8 cellular contexts compared by ENCODE assay signal in the genomic region with DNA sequence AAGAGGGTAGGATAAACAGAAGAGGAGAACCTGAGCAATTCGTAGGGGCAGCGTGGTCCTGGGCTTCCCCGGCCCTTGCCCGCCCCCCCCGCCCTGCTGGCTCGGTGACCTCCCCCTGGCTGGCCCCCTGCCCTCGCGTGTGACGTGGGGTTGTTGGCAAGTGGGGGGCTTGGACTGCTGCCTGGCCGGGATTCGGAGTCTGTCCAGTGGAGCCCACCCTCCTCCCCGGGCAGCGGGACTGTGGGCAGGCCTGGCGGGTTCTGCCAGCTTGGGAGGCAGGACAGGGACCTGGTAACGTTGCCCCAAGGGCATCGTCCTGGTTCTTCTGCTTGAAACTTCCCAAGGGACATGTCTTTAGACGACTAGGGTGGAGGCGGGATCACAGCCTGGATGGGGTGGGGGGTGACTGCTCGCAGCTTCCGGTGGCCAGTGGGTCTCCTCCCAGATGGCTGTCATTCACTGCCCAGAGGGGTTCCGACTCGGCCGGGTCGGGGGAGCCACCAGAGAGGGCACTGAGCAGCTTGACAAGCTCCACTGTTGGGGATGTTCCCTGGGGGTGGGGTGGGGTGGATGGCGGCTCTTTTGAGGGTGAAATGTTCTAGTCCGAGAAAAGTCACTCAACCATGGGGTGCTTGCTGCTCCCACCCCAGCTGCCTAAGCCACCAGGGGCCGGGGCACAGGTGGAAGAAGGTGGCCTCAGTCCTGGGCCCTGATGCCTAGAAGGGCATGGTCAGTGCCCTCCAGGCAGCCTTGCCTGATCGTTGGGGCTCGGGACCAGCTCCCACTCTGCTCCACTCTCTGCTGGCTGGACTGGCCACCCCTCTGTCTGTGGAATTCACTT. TPM values are rescaled to one million over a fixed set of nuclear protein-coding genes. Genes with fewer than 3 reads are reported as not detected.
DNase-seq lines count a peak whose midpoint lies in the region; ATAC-seq and TF ChIP-seq lines count a peak whose summit lies in the region.

No MANE protein-coding gene starts in this region.

- POLR2A ChIA-PET in Panc1 (lab: Charles Lee), result no interaction called here

- H3K4me1 ChIP-seq in Panc1 (ENCODE audit: control insufficient read depth, insufficient read depth, low read length) (peaks cover 5% of the 10 kb centered on the region; the same call in 1 of the 2 replicates), endocrine pancreas (ENCODE audit: control insufficient read depth, insufficient read depth, low read length) (no peaks in the 10 kb centered on the region)

- DNase-seq in AG20443 (ENCODE audit: low spot score), result peak; percentile 10
- DNase-seq in Panc1 (ENCODE audit: low read depth, low spot score), result no peak
- DNase-seq in natural killer cell, result peak; percentile 15
- no peak for DNase-seq in SW480 (ENCODE audit: low spot score)
- no peak for DNase-seq in SIG-M5 treated with dmso at 0.1 percent for 504 hours (lab: John Stamatoyannopoulos, UW; ENCODE audit: unreplicated experiment)

- H3K36me3 ChIP-seq in Panc1 (ENCODE audit: control insufficient read depth, insufficient read depth, low read length), result no peaks in the 10 kb centered on the region
- H3K36me3 ChIP-seq in endocrine pancreas (ENCODE audit: control insufficient read depth, insufficient read depth, low read length), result no peaks in the 10 kb centered on the region

- BruUV-seq in Panc1 (replicated peaks; lab: Mats Ljungman, UMichigan), result no TSS peak

- TF ChIP-seq CTCF in Panc1 (IDR thresholded peaks at IDR 0.05) (no peak), natural killer cell (IDR thresholded peaks at IDR 0.05) (no peak)

- H3K27me3 ChIP-seq in Panc1 (ENCODE audit: control insufficient read depth, insufficient read depth, low read length) (no peaks in the 10 kb centered on the region), endocrine pancreas (ENCODE audit: control insufficient read depth, insufficient read depth, low read length) (no peaks in the 10 kb centered on the region)

- in situ Hi-C loops in Panc1 (cut with HindIII; ENCODE audit: low pct_unique_long_range_greater_than_20kb, low sequenced_read_pairs), result no loop called here

- intact Hi-C loops in Panc1 (cut with micrococcal nuclease; ENCODE audit: unreplicated experiment) (no loop called here), natural killer cell (cut with micrococcal nuclease) (no loop called here)

- no peak for ATAC-seq in Panc1
- no peak for ATAC-seq in natural killer cell
- ATAC-seq in GM21515 (IDR thresholded peaks at IDR 0.05; ENCODE audit: unreplicated experiment), result no peak
- no peak for ATAC-seq in GM18861 (IDR thresholded peaks at IDR 0.05; ENCODE audit: unreplicated experiment)

- H3K4me1 Mint-ChIP-seq in natural killer cell, result peaks cover 15 to 18% of the 10 kb centered on the region in 2 donors

- H3K27me3 Mint-ChIP-seq in natural killer cell (ENCODE audit: low read depth in 2 of 2), result peaks cover 0 to 8% of the 10 kb centered on the region in 2 donors

- H3K9me3 ChIP-seq in Panc1 (ENCODE audit: control insufficient read depth, insufficient read depth, low read depth, low read length), result no peaks in the 10 kb centered on the region
- no peaks in the 10 kb centered on the region for H3K9me3 ChIP-seq in endocrine pancreas (ENCODE audit: control insufficient read depth, low read length)

- no peaks in the 10 kb centered on the region for H3K36me3 Mint-ChIP-seq in natural killer cell

- peak overlapping the region; percentile 89 for H3K4me3 Mint-ChIP-seq in natural killer cell

- H3K4me3 ChIP-seq in Panc1 (ENCODE audit: low read depth in 2 of 2, low read length in 2 of 2) (peak overlapping the region; percentile 55 to 57), endocrine pancreas (ENCODE audit: control insufficient read depth, insufficient read depth, low read length) (no peak overlapping the region)

- CTCF ChIA-PET in Panc1 (lab: Charles Lee), result no interaction called here

- H3K9ac ChIP-seq in endocrine pancreas (ENCODE audit: control insufficient read depth, insufficient read depth, low read length), result peak overlapping the region; percentile 65

- H3K27ac ChIP-seq in Panc1 (ENCODE audit: low read length), result no peak overlapping the region; the same call in 1 of the 2 replicates

- H3K27ac Mint-ChIP-seq in natural killer cell, result peak overlapping the region; percentile 68 to 75

- no peaks in the 10 kb centered on the region for H3K9me3 Mint-ChIP-seq in natural killer cell

RNA-seq across cellular contexts. Expression of a gene that starts 4.2 kb away (rescaled TPM):
- total RNA-seq in Panc1 (2021; ENCODE audit: unreplicated experiment) (22.0 TPM), natural killer cell (10 to 100 TPM; 18.9 to 35.9 (median 28.8) TPM)
- polyA plus RNA-seq in Panc1 (2012; ENCODE audit: insufficient read length), result 22.0 TPM

Comparison
In these comparisons a context has a peak if more than half of its experiments do, and no peak if none do; other contexts are left out.
1. DNase-seq: peak in AG20443 (single experiment) and natural killer cell (single experiment); none in Panc1 (single experiment), SW480 (single experiment) and SIG-M5 treated with dmso at 0.1 percent for 504 hours (single experiment).